Comparison of ENCODE assay signal across 1 cellular context in the genomic region with DNA sequence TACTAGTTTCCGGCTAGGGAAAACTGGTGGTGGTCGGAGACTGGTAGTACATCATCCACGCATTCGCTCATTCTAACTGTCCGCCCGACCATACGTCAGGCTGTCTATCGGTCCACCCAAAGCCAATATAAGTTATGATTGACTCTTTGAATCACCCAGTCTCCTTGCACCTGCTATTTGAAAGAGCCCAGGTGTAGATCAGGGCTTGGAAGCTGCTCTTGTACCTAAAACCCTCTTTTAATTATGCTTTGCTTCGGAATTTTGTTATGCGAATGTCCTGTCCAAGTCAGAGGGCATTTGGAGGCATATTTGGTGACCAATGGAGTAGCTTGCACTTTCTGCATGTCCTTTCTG.
TF ChIP-seq lines count a peak whose summit lies in the region.

No MANE protein-coding gene starts in this region.

TF ChIP-seq in GM23338, 12 proteins besides CTCF, POLR2A, EP300 and RAD21 (continued from another document):
- TF ChIP-seq, protein P1, sequence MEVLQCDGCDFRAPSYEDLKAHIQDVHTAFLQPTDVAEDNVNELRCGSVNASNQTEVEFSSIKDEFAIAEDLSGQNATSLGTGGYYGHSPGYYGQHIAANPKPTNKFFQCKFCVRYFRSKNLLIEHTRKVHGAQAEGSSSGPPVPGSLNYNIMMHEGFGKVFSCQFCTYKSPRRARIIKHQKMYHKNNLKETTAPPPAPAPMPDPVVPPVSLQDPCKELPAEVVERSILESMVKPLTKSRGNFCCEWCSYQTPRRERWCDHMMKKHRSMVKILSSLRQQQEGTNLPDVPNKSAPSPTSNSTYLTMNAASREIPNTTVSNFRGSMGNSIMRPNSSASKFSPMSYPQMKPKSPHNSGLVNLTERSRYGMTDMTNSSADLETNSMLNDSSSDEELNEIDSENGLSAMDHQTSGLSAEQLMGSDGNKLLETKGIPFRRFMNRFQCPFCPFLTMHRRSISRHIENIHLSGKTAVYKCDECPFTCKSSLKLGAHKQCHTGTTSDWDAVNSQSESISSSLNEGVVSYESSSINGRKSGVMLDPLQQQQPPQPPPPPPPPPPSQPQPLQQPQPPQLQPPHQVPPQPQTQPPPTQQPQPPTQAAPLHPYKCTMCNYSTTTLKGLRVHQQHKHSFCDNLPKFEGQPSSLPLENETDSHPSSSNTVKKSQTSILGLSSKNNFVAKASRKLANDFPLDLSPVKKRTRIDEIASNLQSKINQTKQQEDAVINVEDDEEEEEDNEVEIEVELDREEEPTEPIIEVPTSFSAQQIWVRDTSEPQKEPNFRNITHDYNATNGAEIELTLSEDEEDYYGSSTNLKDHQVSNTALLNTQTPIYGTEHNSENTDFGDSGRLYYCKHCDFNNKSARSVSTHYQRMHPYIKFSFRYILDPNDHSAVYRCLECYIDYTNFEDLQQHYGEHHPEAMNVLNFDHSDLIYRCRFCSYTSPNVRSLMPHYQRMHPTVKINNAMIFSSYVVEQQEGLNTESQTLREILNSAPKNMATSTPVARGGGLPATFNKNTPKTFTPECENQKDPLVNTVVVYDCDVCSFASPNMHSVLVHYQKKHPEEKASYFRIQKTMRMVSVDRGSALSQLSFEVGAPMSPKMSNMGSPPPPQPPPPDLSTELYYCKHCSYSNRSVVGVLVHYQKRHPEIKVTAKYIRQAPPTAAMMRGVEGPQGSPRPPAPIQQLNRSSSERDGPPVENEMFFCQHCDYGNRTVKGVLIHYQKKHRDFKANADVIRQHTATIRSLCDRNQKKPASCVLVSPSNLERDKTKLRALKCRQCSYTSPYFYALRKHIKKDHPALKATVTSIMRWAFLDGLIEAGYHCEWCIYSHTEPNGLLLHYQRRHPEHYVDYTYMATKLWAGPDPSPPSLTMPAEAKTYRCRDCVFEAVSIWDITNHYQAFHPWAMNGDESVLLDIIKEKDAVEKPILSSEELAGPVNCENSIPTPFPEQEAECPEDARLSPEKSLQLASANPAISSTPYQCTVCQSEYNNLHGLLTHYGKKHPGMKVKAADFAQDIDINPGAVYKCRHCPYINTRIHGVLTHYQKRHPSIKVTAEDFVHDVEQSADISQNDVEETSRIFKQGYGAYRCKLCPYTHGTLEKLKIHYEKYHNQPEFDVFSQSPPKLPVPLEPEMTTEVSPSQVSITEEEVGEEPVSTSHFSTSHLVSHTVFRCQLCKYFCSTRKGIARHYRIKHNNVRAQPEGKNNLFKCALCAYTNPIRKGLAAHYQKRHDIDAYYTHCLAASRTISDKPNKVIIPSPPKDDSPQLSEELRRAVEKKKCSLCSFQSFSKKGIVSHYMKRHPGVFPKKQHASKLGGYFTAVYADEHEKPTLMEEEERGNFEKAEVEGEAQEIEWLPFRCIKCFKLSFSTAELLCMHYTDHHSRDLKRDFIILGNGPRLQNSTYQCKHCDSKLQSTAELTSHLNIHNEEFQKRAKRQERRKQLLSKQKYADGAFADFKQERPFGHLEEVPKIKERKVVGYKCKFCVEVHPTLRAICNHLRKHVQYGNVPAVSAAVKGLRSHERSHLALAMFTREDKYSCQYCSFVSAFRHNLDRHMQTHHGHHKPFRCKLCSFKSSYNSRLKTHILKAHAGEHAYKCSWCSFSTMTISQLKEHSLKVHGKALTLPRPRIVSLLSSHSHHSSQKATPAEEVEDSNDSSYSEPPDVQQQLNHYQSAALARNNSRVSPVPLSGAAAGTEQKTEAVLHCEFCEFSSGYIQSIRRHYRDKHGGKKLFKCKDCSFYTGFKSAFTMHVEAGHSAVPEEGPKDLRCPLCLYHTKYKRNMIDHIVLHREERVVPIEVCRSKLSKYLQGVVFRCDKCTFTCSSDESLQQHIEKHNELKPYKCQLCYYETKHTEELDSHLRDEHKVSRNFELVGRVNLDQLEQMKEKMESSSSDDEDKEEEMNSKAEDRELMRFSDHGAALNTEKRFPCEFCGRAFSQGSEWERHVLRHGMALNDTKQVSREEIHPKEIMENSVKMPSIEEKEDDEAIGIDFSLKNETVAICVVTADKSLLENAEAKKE (CRISPR knock-in tag; IDR thresholded peaks at IDR 0.05) = no peak
- no peak for TF ChIP-seq POLR2AphosphoS5 (IDR thresholded peaks at IDR 0.05; ENCODE audit: low read depth)
- TF ChIP-seq JUNB (IDR thresholded peaks at IDR 0.05; ENCODE audit: unreplicated experiment) = no peak
- no peak for TF ChIP-seq STAT1 (IDR thresholded peaks at IDR 0.05; ENCODE audit: unreplicated experiment)
- no peak for TF ChIP-seq ZNF114 (CRISPR knock-in tag; IDR thresholded peaks at IDR 0.05)
- no peak for TF ChIP-seq ZNF331 (CRISPR knock-in tag; IDR thresholded peaks at IDR 0.05; ENCODE audit: low read depth)
- TF ChIP-seq, protein P2, sequence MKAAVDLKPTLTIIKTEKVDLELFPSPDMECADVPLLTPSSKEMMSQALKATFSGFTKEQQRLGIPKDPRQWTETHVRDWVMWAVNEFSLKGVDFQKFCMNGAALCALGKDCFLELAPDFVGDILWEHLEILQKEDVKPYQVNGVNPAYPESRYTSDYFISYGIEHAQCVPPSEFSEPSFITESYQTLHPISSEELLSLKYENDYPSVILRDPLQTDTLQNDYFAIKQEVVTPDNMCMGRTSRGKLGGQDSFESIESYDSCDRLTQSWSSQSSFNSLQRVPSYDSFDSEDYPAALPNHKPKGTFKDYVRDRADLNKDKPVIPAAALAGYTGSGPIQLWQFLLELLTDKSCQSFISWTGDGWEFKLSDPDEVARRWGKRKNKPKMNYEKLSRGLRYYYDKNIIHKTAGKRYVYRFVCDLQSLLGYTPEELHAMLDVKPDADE (IDR thresholded peaks at IDR 0.05) = no peak
- TF ChIP-seq, protein P3, sequence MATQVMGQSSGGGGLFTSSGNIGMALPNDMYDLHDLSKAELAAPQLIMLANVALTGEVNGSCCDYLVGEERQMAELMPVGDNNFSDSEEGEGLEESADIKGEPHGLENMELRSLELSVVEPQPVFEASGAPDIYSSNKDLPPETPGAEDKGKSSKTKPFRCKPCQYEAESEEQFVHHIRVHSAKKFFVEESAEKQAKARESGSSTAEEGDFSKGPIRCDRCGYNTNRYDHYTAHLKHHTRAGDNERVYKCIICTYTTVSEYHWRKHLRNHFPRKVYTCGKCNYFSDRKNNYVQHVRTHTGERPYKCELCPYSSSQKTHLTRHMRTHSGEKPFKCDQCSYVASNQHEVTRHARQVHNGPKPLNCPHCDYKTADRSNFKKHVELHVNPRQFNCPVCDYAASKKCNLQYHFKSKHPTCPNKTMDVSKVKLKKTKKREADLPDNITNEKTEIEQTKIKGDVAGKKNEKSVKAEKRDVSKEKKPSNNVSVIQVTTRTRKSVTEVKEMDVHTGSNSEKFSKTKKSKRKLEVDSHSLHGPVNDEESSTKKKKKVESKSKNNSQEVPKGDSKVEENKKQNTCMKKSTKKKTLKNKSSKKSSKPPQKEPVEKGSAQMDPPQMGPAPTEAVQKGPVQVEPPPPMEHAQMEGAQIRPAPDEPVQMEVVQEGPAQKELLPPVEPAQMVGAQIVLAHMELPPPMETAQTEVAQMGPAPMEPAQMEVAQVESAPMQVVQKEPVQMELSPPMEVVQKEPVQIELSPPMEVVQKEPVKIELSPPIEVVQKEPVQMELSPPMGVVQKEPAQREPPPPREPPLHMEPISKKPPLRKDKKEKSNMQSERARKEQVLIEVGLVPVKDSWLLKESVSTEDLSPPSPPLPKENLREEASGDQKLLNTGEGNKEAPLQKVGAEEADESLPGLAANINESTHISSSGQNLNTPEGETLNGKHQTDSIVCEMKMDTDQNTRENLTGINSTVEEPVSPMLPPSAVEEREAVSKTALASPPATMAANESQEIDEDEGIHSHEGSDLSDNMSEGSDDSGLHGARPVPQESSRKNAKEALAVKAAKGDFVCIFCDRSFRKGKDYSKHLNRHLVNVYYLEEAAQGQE (IDR thresholded peaks at IDR 0.05; ENCODE audit: unreplicated experiment) = no peak
- no peak for TF ChIP-seq CREB1 (CRISPR knock-in tag; IDR thresholded peaks at IDR 0.05; ENCODE audit: low read depth)
